In genomic region chr10:51023611-51024010, GRCh38 we compare ENCODE assay signal across 17 cellular contexts. TPM values are rescaled to one million over a fixed set of nuclear protein-coding genes. Genes with fewer than 3 reads are reported as not detected.
"Had no signal": no experiment of that assay in that cellular context is flagged by ENCODE, and none has a peak within 500 bp of the region (broad histone marks: within the 10 kb centered on the region; RNA-seq: fewer than 3 reads in every experiment).

No MANE protein-coding gene starts in this region.

- ATAC-seq: activated CD8-positive, alpha-beta memory T cell treated with anti-CD3 and anti-CD28 coated beads, Interleukin-2, amount 10 ng/mL, durations not matched to agents 7 days and 5 days; natural killer cell; WTC11 had no signal

- H3K9me3 ChIP-seq: esophagus squamous epithelium, SK-N-SH had no signal

- DNase-seq: activated CD4-positive, alpha-beta memory T cell treated with anti-CD3 and anti-CD28 coated beads for 36 hours; activated CD4-positive, alpha-beta T cell treated with anti-CD3 and anti-CD28 coated beads for 4 hours; activated CD8-positive, alpha-beta memory T cell treated with anti-CD3 and anti-CD28 coated beads, Interleukin-2, amount 10 ng/mL, durations not matched to agents 7 days and 5 days; activated naive CD4-positive, alpha-beta T cell treated with anti-CD3 and anti-CD28 coated beads for 36 hours; dermis blood vessel endothelial cell; effector memory CD4-positive, alpha-beta T cell; esophagus squamous epithelium; foreskin fibroblast; left cardiac atrium; natural killer cell; posterior cingulate gyrus; SK-N-SH; stimulated activated CD4-positive, alpha-beta T cell treated with anti-CD3 and anti-CD28 coated beads, Interleukin-15, amount 100 ng/mL, for 24 hours; stimulated activated CD4-positive, alpha-beta T cell treated with anti-CD3 and anti-CD28 coated beads, Interleukin-2, amount 100 ng/mL, for 48 hours had no signal

- H3K36me3 ChIP-seq: esophagus squamous epithelium had no signal

- H3K4me3 ChIP-seq: esophagus squamous epithelium, lung, skin epidermis had no signal

- H3K27me3 ChIP-seq: esophagus squamous epithelium had no signal

RNA-seq across cellular contexts. Expression of gene PRKG1, which starts 50.7 kb away (rescaled TPM):
- total RNA-seq: activated CD4-positive, alpha-beta memory T cell treated with anti-CD3 and anti-CD28 coated beads for 36 hours; activated CD8-positive, alpha-beta memory T cell treated with anti-CD3 and anti-CD28 coated beads, Interleukin-2, amount 10 ng/mL, durations not matched to agents 7 days and 5 days; activated naive CD4-positive, alpha-beta T cell treated with anti-CD3 and anti-CD28 coated beads for 36 hours had no signal
